Comparison of ENCODE assay signal across 1 cellular context in genomic region chr6:119890470-119890869, GRCh38.
TF ChIP-seq lines count a peak whose summit lies in the region.

No MANE protein-coding gene starts in this region.

TF ChIP-seq in SK-N-SH, 30 proteins besides CTCF, POLR2A, EP300 and RAD21 (continued from another document):
- TF ChIP-seq ZBTB33 (IDR thresholded peaks at IDR 0.05; ENCODE audit: borderline replicate concordance, low read depth) (no peak), MAX (IDR thresholded peaks at IDR 0.05; ENCODE audit: low read depth) (no peak)
